In genomic region chr3:45741742-45742141, GRCh38 we compare ENCODE assay signal across 20 cellular contexts. TPM values are rescaled to one million over a fixed set of nuclear protein-coding genes. Genes with fewer than 3 reads are reported as not detected.
DNase-seq lines count a peak whose midpoint lies in the region; ATAC-seq and TF ChIP-seq lines count a peak whose summit lies in the region.
"Had no signal": no experiment of that assay in that cellular context is flagged by ENCODE, and none has a peak within 500 bp of the region (broad histone marks: within the 10 kb centered on the region; RNA-seq: fewer than 3 reads in every experiment).

No MANE protein-coding gene starts in this region.

- H3K9me3 ChIP-seq in T-helper 17 cell (ENCODE audit: control insufficient read depth, low read length, poor library complexity, severe bottlenecking): no peaks in the 10 kb centered on the region
- H3K9me3 ChIP-seq: lower lobe of right lung, MG63, Peyer's patch, vagina had no signal

- no peak overlapping the region for H3K27ac ChIP-seq in dorsolateral prefrontal cortex
- H3K27ac ChIP-seq: lower lobe of right lung, SK-N-MC, vagina had no signal

- DNase-seq in Ammon's horn (ENCODE audit: low spot score): peak; percentile 23
- DNase-seq in CD1c-positive myeloid dendritic cell (ENCODE audit: extremely low spot score): peak; percentile 21
- no peak for DNase-seq in T-helper 17 cell
- DNase-seq in globus pallidus (ENCODE audit: low spot score): peak; percentile 10
- no peak for DNase-seq in posterior cingulate gyrus
- no peak for DNase-seq in SW480 (ENCODE audit: low spot score)
- DNase-seq in dorsolateral prefrontal cortex: no peak
- DNase-seq: activated CD4-positive, alpha-beta T cell treated with anti-CD3 and anti-CD28 coated beads, Interleukin-2, amount 50 U/mL, for 4 hours; amygdala; caudate nucleus; DMS153; effector CD4-positive, alpha-beta T cell; GOT3; lower lobe of right lung; MG63; stimulated activated CD4-positive, alpha-beta T cell treated with anti-CD3 and anti-CD28 coated beads, Interleukin-2, amount 100 ng/mL, for 48 hours; substantia nigra had no signal

- H3K27ac Mint-ChIP-seq in T-helper 17 cell: peak overlapping the region; percentile 88

- ATAC-seq in T-helper 17 cell: no peak
- ATAC-seq: lower lobe of right lung had no signal

- peak overlapping the region; percentile 15 for H3K4me3 Mint-ChIP-seq in T-helper 17 cell

- no peak overlapping the region for H3K4me3 ChIP-seq in dorsolateral prefrontal cortex
- H3K4me3 ChIP-seq: lower lobe of right lung, MG63, Peyer's patch, SK-N-MC, vagina had no signal

- H3K4me1 Mint-ChIP-seq in T-helper 17 cell: peaks cover 35% of the 10 kb centered on the region

- intact Hi-C loops in posterior cingulate gyrus (cut with DNase I) (no loop called here), dorsolateral prefrontal cortex (cut with DNase I) (no loop called here)

- H3K27me3 ChIP-seq in dorsolateral prefrontal cortex: no peaks in the 10 kb centered on the region
- H3K27me3 ChIP-seq: MG63, Peyer's patch, vagina had no signal

- peaks cover 10% of the 10 kb centered on the region for H3K36me3 Mint-ChIP-seq in T-helper 17 cell (ENCODE audit: low read depth)

- no peaks in the 10 kb centered on the region for H3K27me3 Mint-ChIP-seq in T-helper 17 cell

- no peak for TF ChIP-seq CTCF in dorsolateral prefrontal cortex (IDR thresholded peaks at IDR 0.05 in 54 of 56, conservative IDR thresholded peaks at IDR 0.05 in 2 of 56; ENCODE audit: low read depth in 1 of 56, partially characterized antibody in 56 of 56)

RNA-seq across cellular contexts. Expression of gene SACM1L, which starts 52.5 kb away (rescaled TPM):
- total RNA-seq in T-helper 17 cell (10 to 100 TPM; 61.0 to 62.5 TPM), dorsolateral prefrontal cortex (100 to 1,000 TPM in 1 of 120 experiments, 10 to 100 TPM in 119; 44.0 to 100 (median 73.4) TPM)

RNA-seq across cellular contexts. Expression of gene SLC6A20, which starts 54.6 kb away (rescaled TPM):
- total RNA-seq in T-helper 17 cell (under 1 TPM in 1 of 2 donors, not detected in 1; 0.23 TPM), dorsolateral prefrontal cortex (10 to 100 TPM in 9 of 120 experiments, 1 to 10 TPM in 106, under 1 TPM in 5; 0.69 to 43.7 (median 2.8) TPM)

Comparison
In these comparisons a context has a peak if more than half of its experiments do, and no peak if none do; other contexts are left out.
1. DNase-seq: peak in Ammon's horn (single experiment), CD1c-positive myeloid dendritic cell (single experiment) and globus pallidus (single experiment); none in T-helper 17 cell (0 of 3), posterior cingulate gyrus (0 of 10), SW480 (single experiment) and dorsolateral prefrontal cortex (0 of 10).